In genomic region chr7:44569958-44570357, GRCh38 we compare ENCODE assay signal across 26 cellular contexts. TPM values are rescaled to one million over a fixed set of nuclear protein-coding genes. Genes with fewer than 3 reads are reported as not detected.
DNase-seq lines count a peak whose midpoint lies in the region; ATAC-seq and TF ChIP-seq lines count a peak whose summit lies in the region.
"Had no signal": no experiment of that assay in that cellular context is flagged by ENCODE, and none has a peak within 500 bp of the region (broad histone marks: within the 10 kb centered on the region; RNA-seq: fewer than 3 reads in every experiment).

No MANE protein-coding gene starts in this region.

- no peaks in the 10 kb centered on the region for H3K27me3 Mint-ChIP-seq in effector memory CD8-positive, alpha-beta T cell
- H3K27me3 Mint-ChIP-seq: IgD-negative memory B cell had no signal

- intact Hi-C loops in sciatic nerve (cut with DNase I), result loop anchor here (10.0 kb wide), 1 partner anchor 335 kb away; no protein-coding TSS in a partner anchor

- H3K36me3 Mint-ChIP-seq in effector memory CD8-positive, alpha-beta T cell (ENCODE audit: insufficient read depth), result peaks cover 67% of the 10 kb centered on the region

- DNase-seq in activated CD8-positive, alpha-beta memory T cell treated with anti-CD3 and anti-CD28 coated beads, Interleukin-2, amount 50 U/mL, for 48 hours, result peak; percentile 29
- no peak for DNase-seq in activated CD8-positive, alpha-beta memory T cell treated with anti-CD3 and anti-CD28 coated beads for 24 hours
- DNase-seq in effector memory CD8-positive, alpha-beta T cell, result no peak
- DNase-seq in sciatic nerve (ENCODE audit: low spot score) (peak; percentile 27), iPS-NIHi7 (ENCODE audit: extremely low spot score) (no peak), activated gamma-delta T cell treated with Interleukin-2 at 50 U/mL for 16 hours (no peak)
- DNase-seq: 8988T; AML-193; C1 segment of cervical spinal cord; CD8-positive, alpha-beta memory T cell; DMS53; GDM1; H7; Karpas-422; MV-4-11; NCI-H1105 treated with DMSO at 0.1 percent for 48 hours; NCI-H2029 treated with DMSO at 0.1 percent for 48 hours; NCI-H226; NCI-H510A treated with DMSO at 0.1 percent for 48 hours; NCI-H748 treated with DMSO at 0.1 percent for 48 hours; SIG-M5 had no signal

- no peak overlapping the region for H3K4me3 Mint-ChIP-seq in effector memory CD8-positive, alpha-beta T cell

- TF ChIP-seq CTCF in VCaP (conservative IDR thresholded peaks at IDR 0.05), result no peak

- peaks cover 36 to 45% of the 10 kb centered on the region in 2 donors for H3K4me1 Mint-ChIP-seq in effector memory CD8-positive, alpha-beta T cell (ENCODE audit: low read depth in 2 of 2)

- H3K27ac ChIP-seq in VCaP, result peak overlapping the region; percentile 55

- H3K27ac Mint-ChIP-seq in effector memory CD8-positive, alpha-beta T cell, result peak overlapping the region; percentile 19 to 82
- H3K27ac Mint-ChIP-seq: IgD-negative memory B cell had no signal

- H3K9me3 Mint-ChIP-seq in effector memory CD8-positive, alpha-beta T cell, result no peaks in the 10 kb centered on the region
- H3K9me3 Mint-ChIP-seq: CD8-positive, alpha-beta memory T cell; IgD-negative memory B cell had no signal

- no peak for ATAC-seq in effector memory CD8-positive, alpha-beta T cell (replicated peaks)
- ATAC-seq in sciatic nerve (no peak), HG03520 (IDR thresholded peaks at IDR 0.05; ENCODE audit: unreplicated experiment) (no peak)

RNA-seq across cellular contexts. Expression of gene DDX56, which starts 3.8 kb away (rescaled TPM):
- 58.4 TPM for total RNA-seq in sciatic nerve

RNA-seq across cellular contexts. Expression of gene TMED4, which starts 12.1 kb away (rescaled TPM):
- 67.9 TPM for total RNA-seq in sciatic nerve

RNA-seq across cellular contexts. Expression of gene NPC1L1, which starts 28.8 kb away (rescaled TPM):
- total RNA-seq in sciatic nerve, result 0.45 TPM
- total RNA-seq: CD8-positive, alpha-beta memory T cell; H7; HT1080; M059J had no signal

RNA-seq across cellular contexts. Expression of gene OGDH, which starts 36.5 kb away (rescaled TPM):
- total RNA-seq in sciatic nerve, result 91.3 TPM

Comparison
In these comparisons a context has a peak if more than half of its experiments do, and no peak if none do; other contexts are left out.
1. DNase-seq: peak in activated CD8-positive, alpha-beta memory T cell treated with anti-CD3 and anti-CD28 coated beads, Interleukin-2, amount 50 U/mL, for 48 hours (single experiment) and sciatic nerve (single experiment); none in activated CD8-positive, alpha-beta memory T cell treated with anti-CD3 and anti-CD28 coated beads for 24 hours (single experiment), effector memory CD8-positive, alpha-beta T cell (0 of 3), iPS-NIHi7 (single experiment) and activated gamma-delta T cell treated with Interleukin-2 at 50 U/mL for 16 hours (single experiment).